10 cellular contexts compared by ENCODE assay signal in the genomic region with DNA sequence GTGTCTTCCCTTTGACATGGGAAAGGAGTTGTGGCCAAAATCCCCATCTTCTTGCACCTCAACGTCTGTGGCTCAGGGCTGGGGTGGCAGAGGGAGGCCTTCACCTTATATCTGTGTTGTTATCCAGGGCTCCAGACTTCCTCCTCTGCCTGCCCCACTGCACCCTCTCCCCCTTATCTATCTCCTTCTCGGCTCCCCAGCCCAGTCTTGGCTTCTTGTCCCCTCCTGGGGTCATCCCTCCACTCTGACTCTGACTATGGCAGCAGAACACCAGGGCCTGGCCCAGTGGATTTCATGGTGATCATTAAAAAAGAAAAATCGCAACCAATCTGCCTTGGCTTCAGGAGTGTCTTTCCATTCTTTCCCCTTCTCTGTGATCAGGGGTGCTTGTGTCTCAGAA. TPM values are rescaled to one million over a fixed set of nuclear protein-coding genes. Genes with fewer than 3 reads are reported as not detected.
DNase-seq lines count a peak whose midpoint lies in the region; ATAC-seq and TF ChIP-seq lines count a peak whose summit lies in the region.
"Had no signal": no experiment of that assay in that cellular context is flagged by ENCODE, and none has a peak within 500 bp of the region (broad histone marks: within the 10 kb centered on the region; RNA-seq: fewer than 3 reads in every experiment).

No MANE protein-coding gene starts in this region.

- H3K9me3 ChIP-seq in H9 (ENCODE audit: control insufficient read depth, low read depth, low read length) (no peaks in the 10 kb centered on the region), esophagus muscularis mucosa (no peaks in the 10 kb centered on the region), gastrocnemius medialis (no peaks in the 10 kb centered on the region)

- peaks cover 19% of the 10 kb centered on the region for H3K23me2 ChIP-seq in H9 (ENCODE audit: insufficient read length, low read depth, low read length, poor library complexity, severe bottlenecking)

- no peak overlapping the region for H2BK120ac ChIP-seq in H9 (ENCODE audit: low read depth, low read length, poor library complexity, severe bottlenecking)

- no peak overlapping the region for H2BK12ac ChIP-seq in H9 (ENCODE audit: insufficient read length, low read depth, low read length)

- H3K4me1 ChIP-seq in H9 (ENCODE audit: insufficient read depth, low read length) (no peaks in the 10 kb centered on the region), esophagus muscularis mucosa (peaks cover 21 to 37% (median 31%) of the 10 kb centered on the region in 4 donors), gastrocnemius medialis (peaks cover 12 to 23% of the 10 kb centered on the region in 2 donors)

- no peak overlapping the region for H4K91ac ChIP-seq in H9 (ENCODE audit: insufficient read length, low read depth, low read length)

- no CpG with 5 or more reads among the region's 3 CpGs for WGBS in H9 (ENCODE audit: extremely low coverage, insufficient read length, low lambda C conversion rate)
- 82% methylated on average over 3 of the region's 3 CpGs for whole genome bisulfite sequencing in esophagus muscularis mucosa

- no peak overlapping the region for H2AK5ac ChIP-seq in H9 (ENCODE audit: insufficient read length, low read length)

- TF ChIP-seq POLR2A in esophagus muscularis mucosa (IDR thresholded peaks at IDR 0.05; ENCODE audit: low read depth) (no peak), gastrocnemius medialis (IDR thresholded peaks at IDR 0.05) (no peak)

- H3K27me3 Mint-ChIP-seq in H9 (ENCODE audit: low read depth) (no peaks in the 10 kb centered on the region; the same call in 1 of the 2 replicates), T-cell (no peaks in the 10 kb centered on the region)

- no peak overlapping the region for H2BK5ac ChIP-seq in H9 (ENCODE audit: insufficient read length, low read length)

- no peaks in the 10 kb centered on the region for H3K27me3 ChIP-seq in H9 (ENCODE audit: insufficient read depth, low read length)
- H3K27me3 ChIP-seq in esophagus muscularis mucosa, result no peaks in the 10 kb centered on the region
- no peaks in the 10 kb centered on the region for H3K27me3 ChIP-seq in gastrocnemius medialis

- H3K4me3 ChIP-seq in esophagus muscularis mucosa (peak overlapping the region; percentile 71 to 95 (median 81)), gastrocnemius medialis (peak overlapping the region in 2 of 4 donors; percentile 82 to 100)

- no peak overlapping the region for H3T11ph ChIP-seq in H9 (ENCODE audit: low read length)

- H3K56ac ChIP-seq in H9 (ENCODE audit: insufficient read length, low read depth, low read length), result no peak overlapping the region

- no peak overlapping the region for H3K14ac ChIP-seq in H9 (ENCODE audit: insufficient read depth, low read length)

- H3K4me2 ChIP-seq in H9 (ENCODE audit: insufficient read depth, insufficient read length, low read length), result peak overlapping the region; percentile 94

- intact Hi-C loops in esophagus muscularis mucosa (cut with DNase I), result loop anchor here (2.0 kb wide), 1 partner anchor 56 kb away; a partner anchor contains a TSS
- intact Hi-C loops in gastrocnemius medialis (cut with DNase I; ENCODE audit: low total_unique reads), result loop anchor here (2.0 to 10.0 kb wide), 4 partner anchors 56 to 347 kb away; a partner anchor contains a TSS

- POLR2A ChIA-PET in T-cell (lab: Charles Lee), result interaction anchor here in 1 of 2 donors (0.6 kb wide), 1 partner anchor 758 kb away, joined by 3 read pairs; no protein-coding TSS in a partner anchor

- no peak overlapping the region for H4K8ac ChIP-seq in H9 (replicated peaks; ENCODE audit: insufficient read length, low read depth, low read length)

- no peak for TF ChIP-seq CTCF in H9 (conservative IDR thresholded peaks at IDR 0.05)
- TF ChIP-seq CTCF in esophagus muscularis mucosa (IDR thresholded peaks at IDR 0.05), result no peak
- no peak for TF ChIP-seq CTCF in gastrocnemius medialis (IDR thresholded peaks at IDR 0.05 in 4 of 5, conservative IDR thresholded peaks at IDR 0.05 in 1 of 5)

- H3K4me3 Mint-ChIP-seq in H9 (peak overlapping the region; percentile 84 to 91), T-cell (peak overlapping the region; percentile 88 to 93 (median 88))

- H3K4ac ChIP-seq in H9 (ENCODE audit: low read depth, low read length), result no peak overlapping the region

- H3K9ac ChIP-seq in H9 (ENCODE audit: extremely low read depth, insufficient read length, low read length), result no peak overlapping the region

- no peaks in the 10 kb centered on the region for H3K79me1 ChIP-seq in H9 (ENCODE audit: insufficient read depth, low read depth, low read length, poor library complexity, severe bottlenecking)

- H3K27ac Mint-ChIP-seq in H9 (peak overlapping the region; percentile 25 to 96 (median 95); a peak in 6 of 7 replicates), T-cell (peak overlapping the region; percentile 91 to 95)

- no peak overlapping the region for H4K5ac ChIP-seq in H9 (ENCODE audit: insufficient read length, low read depth, low read length)

- H3K9me3 Mint-ChIP-seq in H9 (no peaks in the 10 kb centered on the region), T-cell (no peaks in the 10 kb centered on the region)

- no peaks in the 10 kb centered on the region; the same call in 1 of the 2 replicates for H3K79me2 ChIP-seq in H9 (ENCODE audit: insufficient read depth, low read length)

- H3K27ac ChIP-seq in H9 (ENCODE audit: insufficient read length, low read depth, low read length) (no peak overlapping the region), esophagus muscularis mucosa (replicated peaks in 1 of 4) (peak overlapping the region; percentile 78 to 87 (median 80)), gastrocnemius medialis (peak overlapping the region; percentile 76 to 95 (median 90))

- H4K20me1 ChIP-seq in H9 (ENCODE audit: control insufficient read depth, insufficient read depth, insufficient read length), result no peaks in the 10 kb centered on the region

- TF ChIP-seq EP300 in esophagus muscularis mucosa (IDR thresholded peaks at IDR 0.05), result no peak

- CTCF ChIA-PET in T-cell (lab: Charles Lee), result interaction anchor here in 1 of 2 donors (0.7 to 1.7 kb wide), 4 partner anchors 8 to 639 kb away, joined by 3 to 7 read pairs (median 4); a partner anchor contains a TSS

- no peak overlapping the region for H3K23ac ChIP-seq in H9 (ENCODE audit: insufficient read length, low read depth, low read length)

- in situ Hi-C loops in gastrocnemius medialis (cut with MboI; ENCODE audit: low sequenced_read_pairs in 4 of 4), result loop anchor here in 1 of 4 donors (25.0 kb wide), 1 partner anchor 362 kb away; no protein-coding TSS in a partner anchor

- H3K36me3 ChIP-seq in esophagus muscularis mucosa (peaks cover 0 to 3% (median 0%) of the 10 kb centered on the region in 4 donors), gastrocnemius medialis (no peaks in the 10 kb centered on the region)

- no peak overlapping the region for H2BK15ac ChIP-seq in H9 (ENCODE audit: low read depth, low read length)

- H3K36me3 Mint-ChIP-seq in H9 (ENCODE audit: insufficient read depth in 1 of 3, low read depth in 3 of 3), result peaks cover 7 to 33% (median 30%) of the 10 kb centered on the region in 3 experiments; a peak in 5 of 7 replicates
- no peaks in the 10 kb centered on the region for H3K36me3 Mint-ChIP-seq in T-cell

- no peak overlapping the region for H2BK20ac ChIP-seq in H9 (ENCODE audit: low read depth, low read length, poor library complexity, severe bottlenecking)

- H3K18ac ChIP-seq in H9 (ENCODE audit: insufficient read length, low read depth, low read length), result no peak overlapping the region

- DNase-seq in H9 (peak; percentile 19), T-cell (no peak), esophagus muscularis mucosa (ENCODE audit: extremely low spot score) (no peak), gastrocnemius medialis (no peak), NCI-H1436 treated with DMSO at 0.1 percent for 48 hours (lab: John Stamatoyannopoulos, UW) (no peak), NK-92 (lab: John Stamatoyannopoulos, UW; ENCODE audit: unreplicated experiment) (no peak), NCI-H2107 (lab: John Stamatoyannopoulos, UW) (no peak)
- no peak for DNase-seq in central memory CD4-positive, alpha-beta T cell
- DNase-seq: activated gamma-delta T cell, NCI-H1417 had no signal

- H2AFZ ChIP-seq in H9 (ENCODE audit: low read length), result no peak overlapping the region

- no peak for ATAC-seq in T-cell (replicated peaks in 1 of 4)
- ATAC-seq in gastrocnemius medialis, result no peak

- H3K4me1 Mint-ChIP-seq in H9, result peaks cover 26 to 31% of the 10 kb centered on the region in 2 experiments
- H3K4me1 Mint-ChIP-seq in T-cell, result peaks cover 34 to 40% (median 37%) of the 10 kb centered on the region in 3 donors

RNA-seq across cellular contexts. Expression of a gene that starts 0.9 kb away (rescaled TPM):
- total RNA-seq in H9 (2021) (10.3 and 11.6 TPM in 2 replicates), T-cell (10 to 100 TPM in 3 of 5 donors, 1 to 10 TPM in 2; 2.3 to 18.2 (median 15.4) TPM), esophagus muscularis mucosa (10 to 100 TPM in 1 of 4 donors, 1 to 10 TPM in 3; 6.2 to 10.8 (median 8.5) TPM), gastrocnemius medialis (10 to 100 TPM in 2 of 4 donors, 1 to 10 TPM in 2; 8.8 to 13.9 (median 10.8) TPM)

RNA-seq across cellular contexts. Expression of a gene that starts 8.8 kb away (rescaled TPM):
- total RNA-seq in H9 (2021) (27.4 and 27.9 TPM in 2 replicates), T-cell (1 to 10 TPM; 2.6 to 9.7 (median 6.3) TPM), esophagus muscularis mucosa (1 to 10 TPM; 5.3 to 7.1 (median 6.0) TPM), gastrocnemius medialis (10 to 100 TPM in 1 of 4 donors, 1 to 10 TPM in 3; 4.9 to 15.8 (median 7.4) TPM)

RNA-seq across cellular contexts. Expression of a gene that starts 55.8 kb away (rescaled TPM):
- total RNA-seq in H9 (2021) (52.8 and 55.6 TPM in 2 replicates), T-cell (100 to 1,000 TPM; 105 to 190 (median 111) TPM), esophagus muscularis mucosa (10 to 100 TPM; 41.6 to 55.8 (median 54.2) TPM), gastrocnemius medialis (10 to 100 TPM; 28.8 to 56.6 (median 39.5) TPM)
